ENCODE assay signal across 19 cellular contexts in genomic region chr7:4791101-4791737, GRCh38. TPM values are rescaled to one million over a fixed set of nuclear protein-coding genes. Genes with fewer than 3 reads are reported as not detected.
DNase-seq lines count a peak whose midpoint lies in the region; ATAC-seq, FAIRE-seq and TF ChIP-seq lines count a peak whose summit lies in the region.
"Had no signal": no experiment of that assay in that cellular context is flagged by ENCODE, and none has a peak within 500 bp of the region (broad histone marks: within the 10 kb centered on the region; RNA-seq: fewer than 3 reads in every experiment).

No MANE protein-coding gene starts in this region.

- TF ChIP-seq EP300 in K562 (IDR thresholded peaks at IDR 0.05; ENCODE audit: low read length): no peak

- H3K27me3 Mint-ChIP-seq in activated naive CD8-positive, alpha-beta T cell treated with anti-CD3 and anti-CD28 coated beads, Interleukin-2, amount 10 ng/mL, durations not matched to agents 7 days and 5 days: no peaks in the 10 kb centered on the region
- peaks cover 5% of the 10 kb centered on the region for H3K27me3 Mint-ChIP-seq in activated naive CD8-positive, alpha-beta T cell treated with anti-CD3 and anti-CD28 coated beads for 36 hours
- no peaks in the 10 kb centered on the region for H3K27me3 Mint-ChIP-seq in stimulated activated naive B cell treated with anti-CD40 and anti-IgM and Interleukin-4, amounts not matched to agents 10 μg/mL and 1 μg/mL and 100 μg/mL, for 72 hours
- no peaks in the 10 kb centered on the region for H3K27me3 Mint-ChIP-seq in activated CD8-positive, alpha-beta T cell treated with anti-CD3 and anti-CD28 coated beads for 36 hours
- H3K27me3 Mint-ChIP-seq: activated CD4-positive, alpha-beta T cell treated with anti-CD3 and anti-CD28 coated beads, Interleukin-2, amount 10 ng/mL, durations not matched to agents 24 days and 14 days; activated CD8-positive, alpha-beta memory T cell treated with anti-CD3 and anti-CD28 coated beads, Interleukin-2, amount 10 ng/mL, durations not matched to agents 7 days and 5 days; stimulated activated naive CD8-positive, alpha-beta T cell treated with anti-CD3 and anti-CD28 coated beads, Interleukin-15, Interleukin-2, amounts not matched to agents 100 ng/mL and 50 ng/mL, for 24 hours had no signal

- ATAC-seq in activated naive CD8-positive, alpha-beta T cell treated with anti-CD3 and anti-CD28 coated beads, Interleukin-2, amount 10 ng/mL, durations not matched to agents 7 days and 5 days (ENCODE audit: low read depth): no peak
- ATAC-seq in K562: no peak
- no peak for ATAC-seq in stimulated activated naive B cell treated with anti-CD40 and anti-IgM and Interleukin-4, amounts not matched to agents 10 μg/mL and 1 μg/mL and 100 μg/mL, for 72 hours (replicated peaks)
- ATAC-seq in activated CD8-positive, alpha-beta T cell treated with anti-CD3 and anti-CD28 coated beads for 36 hours: no peak
- ATAC-seq in upper lobe of right lung: no peak
- no peak for ATAC-seq in omental fat pad (ENCODE audit: low FRiP score)

- H3K4me3 Mint-ChIP-seq in activated naive CD8-positive, alpha-beta T cell treated with anti-CD3 and anti-CD28 coated beads, Interleukin-2, amount 10 ng/mL, durations not matched to agents 7 days and 5 days: no peak overlapping the region
- no peak overlapping the region for H3K4me3 Mint-ChIP-seq in activated naive CD8-positive, alpha-beta T cell treated with anti-CD3 and anti-CD28 coated beads for 36 hours
- H3K4me3 Mint-ChIP-seq in stimulated activated naive B cell treated with anti-CD40 and anti-IgM and Interleukin-4, amounts not matched to agents 10 μg/mL and 1 μg/mL and 100 μg/mL, for 72 hours: peak overlapping the region; percentile 7 to 37
- H3K4me3 Mint-ChIP-seq in activated CD8-positive, alpha-beta T cell treated with anti-CD3 and anti-CD28 coated beads for 36 hours: no peak overlapping the region
- H3K4me3 Mint-ChIP-seq: activated CD4-positive, alpha-beta T cell treated with anti-CD3 and anti-CD28 coated beads, Interleukin-2, amount 10 ng/mL, durations not matched to agents 24 days and 14 days; activated CD8-positive, alpha-beta memory T cell treated with anti-CD3 and anti-CD28 coated beads, Interleukin-2, amount 10 ng/mL, durations not matched to agents 7 days and 5 days; stimulated activated naive CD8-positive, alpha-beta T cell treated with anti-CD3 and anti-CD28 coated beads, Interleukin-15, Interleukin-2, amounts not matched to agents 100 ng/mL and 50 ng/mL, for 24 hours had no signal

- H3K4me3 ChIP-seq in K562 (no peak overlapping the region), kidney (ENCODE audit: low read length in 2 of 2) (no peak overlapping the region), upper lobe of right lung (no peak overlapping the region)
- H3K4me3 ChIP-seq: coronary artery, mucosa of descending colon had no signal

- in situ Hi-C loops in K562 (cut with MboI): loop anchor here (10.0 kb wide), 1 partner anchor 294 kb away; no protein-coding TSS in a partner anchor

- FAIRE-seq in K562 (lab: Jason Lieb, UNC): no peak
- FAIRE-seq in kidney (lab: Jason Lieb, UNC): no peak

- no peak overlapping the region for H3K27ac ChIP-seq in K562 (ENCODE audit: extremely low read depth, low read depth, low read length)
- H3K27ac ChIP-seq in kidney (ENCODE audit: low read depth in 2 of 2, low read length in 2 of 2): no peak overlapping the region
- no peak overlapping the region for H3K27ac ChIP-seq in upper lobe of right lung
- H3K27ac ChIP-seq: brain microvascular endothelial cell had no signal

- peaks cover 14% of the 10 kb centered on the region for H3K36me3 Mint-ChIP-seq in activated naive CD8-positive, alpha-beta T cell treated with anti-CD3 and anti-CD28 coated beads, Interleukin-2, amount 10 ng/mL, durations not matched to agents 7 days and 5 days
- H3K36me3 Mint-ChIP-seq in activated naive CD8-positive, alpha-beta T cell treated with anti-CD3 and anti-CD28 coated beads for 36 hours: peaks cover 21% of the 10 kb centered on the region
- peaks cover 43 to 44% of the 10 kb centered on the region in 2 donors for H3K36me3 Mint-ChIP-seq in stimulated activated naive B cell treated with anti-CD40 and anti-IgM and Interleukin-4, amounts not matched to agents 10 μg/mL and 1 μg/mL and 100 μg/mL, for 72 hours
- peaks cover 20% of the 10 kb centered on the region for H3K36me3 Mint-ChIP-seq in activated CD8-positive, alpha-beta T cell treated with anti-CD3 and anti-CD28 coated beads for 36 hours (ENCODE audit: low read depth)

- TF ChIP-seq CTCF in K562 (IDR thresholded peaks at IDR 0.05 in 2 of 3, conservative IDR thresholded peaks at IDR 0.05 in 1 of 3; ENCODE audit: insufficient read depth in 2 of 3, low read depth in 1 of 3, low read length in 3 of 3) (no peak), kidney (IDR thresholded peaks at IDR 0.05; ENCODE audit: borderline replicate concordance, extremely low read depth, insufficient read depth) (no peak), upper lobe of right lung (IDR thresholded peaks at IDR 0.05) (no peak), omental fat pad (IDR thresholded peaks at IDR 0.05) (no peak)
- no peak for TF ChIP-seq CTCF in activated CD8-positive, alpha-beta T cell treated with anti-CD3 and anti-CD28 coated beads for 36 hours (IDR thresholded peaks at IDR 0.05)

- peaks cover 11% of the 10 kb centered on the region for H3K4me1 Mint-ChIP-seq in activated naive CD8-positive, alpha-beta T cell treated with anti-CD3 and anti-CD28 coated beads, Interleukin-2, amount 10 ng/mL, durations not matched to agents 7 days and 5 days
- H3K4me1 Mint-ChIP-seq in activated naive CD8-positive, alpha-beta T cell treated with anti-CD3 and anti-CD28 coated beads for 36 hours: peaks cover 14% of the 10 kb centered on the region
- H3K4me1 Mint-ChIP-seq in stimulated activated naive B cell treated with anti-CD40 and anti-IgM and Interleukin-4, amounts not matched to agents 10 μg/mL and 1 μg/mL and 100 μg/mL, for 72 hours: peaks cover 9 to 23% of the 10 kb centered on the region in 2 donors
- no peaks in the 10 kb centered on the region for H3K4me1 Mint-ChIP-seq in activated CD8-positive, alpha-beta T cell treated with anti-CD3 and anti-CD28 coated beads for 36 hours (ENCODE audit: low read depth)

- no peaks in the 10 kb centered on the region for H3K9me3 ChIP-seq in K562 (replicated peaks; ENCODE audit: control insufficient read depth, insufficient read depth, low read depth, low read length)
- H3K9me3 ChIP-seq in kidney (ENCODE audit: control insufficient read depth in 1 of 2, low read length in 2 of 2): no peaks in the 10 kb centered on the region
- no peaks in the 10 kb centered on the region for H3K9me3 ChIP-seq in upper lobe of right lung
- H3K9me3 ChIP-seq: left ventricle myocardium inferior, mucosa of descending colon, spleen had no signal

- no peaks in the 10 kb centered on the region for H3K9me1 ChIP-seq in K562 (ENCODE audit: control insufficient read depth, insufficient read depth, low read length)

- H3K9me3 Mint-ChIP-seq in activated naive CD8-positive, alpha-beta T cell treated with anti-CD3 and anti-CD28 coated beads, Interleukin-2, amount 10 ng/mL, durations not matched to agents 7 days and 5 days: no peaks in the 10 kb centered on the region
- no peaks in the 10 kb centered on the region for H3K9me3 Mint-ChIP-seq in activated naive CD8-positive, alpha-beta T cell treated with anti-CD3 and anti-CD28 coated beads for 36 hours
- H3K9me3 Mint-ChIP-seq in stimulated activated naive B cell treated with anti-CD40 and anti-IgM and Interleukin-4, amounts not matched to agents 10 μg/mL and 1 μg/mL and 100 μg/mL, for 72 hours: no peaks in the 10 kb centered on the region
- H3K9me3 Mint-ChIP-seq in activated CD8-positive, alpha-beta T cell treated with anti-CD3 and anti-CD28 coated beads for 36 hours: no peaks in the 10 kb centered on the region
- H3K9me3 Mint-ChIP-seq: activated CD4-positive, alpha-beta T cell treated with anti-CD3 and anti-CD28 coated beads, Interleukin-2, amount 10 ng/mL, durations not matched to agents 24 days and 14 days; stimulated activated naive CD8-positive, alpha-beta T cell treated with anti-CD3 and anti-CD28 coated beads, Interleukin-15, Interleukin-2, amounts not matched to agents 100 ng/mL and 50 ng/mL, for 24 hours had no signal

- no peak overlapping the region for H3K4me2 ChIP-seq in K562 (ENCODE audit: insufficient read depth, low read length)

- intact Hi-C loops in K562 (cut with micrococcal nuclease): loop anchor here (10.0 kb wide), 1 partner anchor 94 kb away; the partner anchor contains the start of gene RADIL
- intact Hi-C loops in kidney (cut with DNase I): no loop called here
- intact Hi-C loops in activated CD8-positive, alpha-beta T cell treated with anti-CD3 and anti-CD28 coated beads for 36 hours (cut with micrococcal nuclease): loop anchor here (10.0 kb wide), 1 partner anchor 94 kb away; the partner anchor contains the start of gene RADIL
- intact Hi-C loops in upper lobe of right lung (cut with DNase I): no loop called here

- H3K27ac Mint-ChIP-seq in activated naive CD8-positive, alpha-beta T cell treated with anti-CD3 and anti-CD28 coated beads, Interleukin-2, amount 10 ng/mL, durations not matched to agents 7 days and 5 days: no peak overlapping the region
- no peak overlapping the region for H3K27ac Mint-ChIP-seq in activated naive CD8-positive, alpha-beta T cell treated with anti-CD3 and anti-CD28 coated beads for 36 hours
- peak overlapping the region; percentile 25 for H3K27ac Mint-ChIP-seq in stimulated activated naive B cell treated with anti-CD40 and anti-IgM and Interleukin-4, amounts not matched to agents 10 μg/mL and 1 μg/mL and 100 μg/mL, for 72 hours
- no peak overlapping the region for H3K27ac Mint-ChIP-seq in activated CD8-positive, alpha-beta T cell treated with anti-CD3 and anti-CD28 coated beads for 36 hours
- H3K27ac Mint-ChIP-seq: activated CD4-positive, alpha-beta T cell treated with anti-CD3 and anti-CD28 coated beads, Interleukin-2, amount 10 ng/mL, durations not matched to agents 24 days and 14 days; activated CD8-positive, alpha-beta memory T cell treated with anti-CD3 and anti-CD28 coated beads, Interleukin-2, amount 10 ng/mL, durations not matched to agents 7 days and 5 days; stimulated activated naive CD8-positive, alpha-beta T cell treated with anti-CD3 and anti-CD28 coated beads, Interleukin-15, Interleukin-2, amounts not matched to agents 100 ng/mL and 50 ng/mL, for 24 hours had no signal

- H3K27me3 ChIP-seq in K562 (ENCODE audit: control insufficient read depth in 2 of 2, insufficient read depth in 2 of 2, low read length in 2 of 2): no peaks in the 10 kb centered on the region
- no peaks in the 10 kb centered on the region for H3K27me3 ChIP-seq in upper lobe of right lung
- H3K27me3 ChIP-seq: brain microvascular endothelial cell, spleen had no signal

- H3K36me3 ChIP-seq in K562 (ENCODE audit: control insufficient read depth, insufficient read depth, low read length) (peaks cover 36% of the 10 kb centered on the region; the same call in 1 of the 3 replicates), kidney (ENCODE audit: control insufficient read depth in 1 of 2, insufficient read depth in 2 of 2, low read length in 2 of 2) (peaks cover 3 to 18% of the 10 kb centered on the region in 2 donors), upper lobe of right lung (peaks cover 50% of the 10 kb centered on the region)

- TF ChIP-seq RAD21 in K562 (CRISPR knock-in tag; conservative IDR thresholded peaks at IDR 0.05 in 1 of 2, IDR thresholded peaks at IDR 0.05 in 1 of 2): no peak

- H3K79me2 ChIP-seq in K562 (ENCODE audit: control insufficient read depth, insufficient read depth, low read length): no peaks in the 10 kb centered on the region

- DNase-seq in activated naive CD8-positive, alpha-beta T cell treated with anti-CD3 and anti-CD28 coated beads, Interleukin-2, amount 10 ng/mL, durations not matched to agents 7 days and 5 days: peak; percentile 20
- no peak for DNase-seq in activated naive CD8-positive, alpha-beta T cell treated with anti-CD3 and anti-CD28 coated beads for 36 hours
- DNase-seq in K562 (ENCODE audit: extremely low read depth in 1 of 4, low spot score in 3 of 4) (no peak), kidney (peak; percentile 72), upper lobe of right lung (no peak), omental fat pad (ENCODE audit: low spot score) (no peak)
- no peak for DNase-seq in stimulated activated naive B cell treated with anti-CD40 and anti-IgM and Interleukin-4, amounts not matched to agents 10 μg/mL and 1 μg/mL and 100 μg/mL, for 72 hours
- no peak for DNase-seq in activated CD8-positive, alpha-beta T cell treated with anti-CD3 and anti-CD28 coated beads for 36 hours
- DNase-seq: NCI-H1092, NCI-H2029 treated with DMSO at 0.1 percent for 48 hours, SHP77 treated with DMSO at 0.1 percent for 48 hours had no signal

- no peaks in the 10 kb centered on the region for H4K20me1 ChIP-seq in K562 (replicated peaks; ENCODE audit: control insufficient read depth, insufficient read depth, low read length)

- no peak overlapping the region for H2AFZ ChIP-seq in K562 (ENCODE audit: low read depth, low read length)

- CTCF ChIA-PET in K562 (lab: Yijun Ruan, JAX; ENCODE audit: low intra/inter-chr PET ratio): no interaction called here
- CTCF ChIA-PET in activated CD8-positive, alpha-beta T cell treated with anti-CD3 and anti-CD28 coated beads for 36 hours (lab: Charles Lee): interaction anchor here (0.9 to 3.1 kb wide), 5 partner anchors 13 to 93 kb away, joined by 3 to 18 read pairs (median 4); partner anchors contain the start of genes AP5Z1 and RADIL

- WGBS in K562 (ENCODE audit: insufficient coverage, low coverage, missing lambda C conversion rate): 95% methylated on average over 23 of the region's 25 CpGs

- TF ChIP-seq POLR2A in K562 (conservative IDR thresholded peaks at IDR 0.05): no peak

- no peak overlapping the region; a peak in 1 of 4 replicates for H3K9ac ChIP-seq in K562 (ENCODE audit: insufficient read depth in 1 of 2, low read depth in 2 of 2, low read length in 2 of 2)
- H3K9ac ChIP-seq in kidney (ENCODE audit: low read length in 2 of 2): no peak overlapping the region

- POLR2A ChIA-PET in activated naive CD8-positive, alpha-beta T cell treated with anti-CD3 and anti-CD28 coated beads, Interleukin-2, amount 10 ng/mL, durations not matched to agents 7 days and 5 days (lab: Charles Lee): interaction anchor here (8.5 kb wide), 1 partner anchor 16 kb away, joined by 43 read pairs; the partner anchor contains the start of gene AP5Z1
- POLR2A ChIA-PET in K562 (lab: Yijun Ruan, JAX): interaction anchor here (0.8 to 1.1 kb wide), 2 partner anchors 11 to 178 kb away, joined by 3 to 4 read pairs; no protein-coding TSS in a partner anchor
- POLR2A ChIA-PET in activated CD8-positive, alpha-beta T cell treated with anti-CD3 and anti-CD28 coated beads for 36 hours (lab: Charles Lee): interaction anchor here (0.9 to 3.2 kb wide), 5 partner anchors 8 to 149 kb away, joined by 3 to 18 read pairs (median 3); partner anchors contain the start of gene AP5Z1

- H3K4me1 ChIP-seq in K562 (replicated peaks in 1 of 2; ENCODE audit: control insufficient read depth in 2 of 2, insufficient read depth in 2 of 2, low read length in 2 of 2): peaks cover 0 to 34% of the 10 kb centered on the region in 2 experiments; a peak in 3 of 5 replicates
- no peaks in the 10 kb centered on the region for H3K4me1 ChIP-seq in kidney (ENCODE audit: control insufficient read depth in 1 of 2, insufficient read depth in 1 of 2, low read depth in 1 of 2, low read length in 2 of 2)
- peaks cover 4% of the 10 kb centered on the region for H3K4me1 ChIP-seq in upper lobe of right lung

- BruUV-seq in K562 (replicated peaks; lab: Mats Ljungman, UMichigan): TSS peak; percentile 49

RNA-seq across cellular contexts. Expression of gene AP5Z1, which starts 15.8 kb away (rescaled TPM):
- 10 to 100 TPM; 70.1 to 74.6 TPM for total RNA-seq in activated naive CD8-positive, alpha-beta T cell treated with anti-CD3 and anti-CD28 coated beads, Interleukin-2, amount 10 ng/mL, durations not matched to agents 7 days and 5 days
- total RNA-seq in activated naive CD8-positive, alpha-beta T cell treated with anti-CD3 and anti-CD28 coated beads for 36 hours: 10 to 100 TPM; 43.1 to 47.1 TPM
- total RNA-seq in K562 (2011; cell fraction: chromatin; rRNA removed; ENCODE audit: low replicate concordance): 41.6 and 134 TPM in 2 replicates
- 104 and 127 TPM in 2 replicates for total RNA-seq in K562 (2011; cell fraction: nucleolus; rRNA removed)
- 53.1 and 59.0 TPM in 2 replicates for total RNA-seq in K562 (2011; cell fraction: nucleoplasm; rRNA removed)
- total RNA-seq in K562 (2014; rRNA removed): 19.8 and 23.1 TPM in 2 replicates
- 2.7 and 3.3 TPM in 2 replicates for total RNA-seq in K562 (2014; rRNA removed; fragmentation: Illumina TruSeq; extraction: Trizol)
- total RNA-seq in K562 (2015; rRNA removed; fragmentation: Illumina TruSeq; extraction: Trizol): 11.1 and 12.6 TPM in 2 replicates
- total RNA-seq in K562 (2021): 25.6 and 31.1 TPM in 2 replicates
- 6.4 and 13.9 TPM in 2 replicates for polyA plus RNA-seq in K562 (2011; rRNA removed)
- polyA plus RNA-seq in K562 (2011; cell fraction: cytosol; rRNA removed): 8.3 and 24.8 TPM in 2 replicates
- 60.3 and 105 TPM in 2 replicates for polyA plus RNA-seq in K562 (2011; cell fraction: nucleus; rRNA removed)
- 21.4 and 42.0 TPM in 2 replicates for polyA plus RNA-seq in K562 (2012)
- polyA plus RNA-seq in K562 (2014; fragmentation: Illumina TruSeq; extraction: Trizol): 4.1 and 9.6 TPM in 2 replicates
- under 1 TPM; 0.06 to 0.98 TPM for polyA plus RNA-seq in K562 (2014; fragmentation: Nextera tagmentation; extraction: Ambion mirVana)
- 22.1 and 26.3 TPM in 2 replicates for polyA plus RNA-seq in K562 (2014; rRNA removed)
- polyA minus RNA-seq in K562 (2011; rRNA and poly(A)+ RNA removed): 2.1 and 3.0 TPM in 2 replicates
- 8.8 and 9.3 TPM in 2 replicates for polyA minus RNA-seq in K562 (2011; cell fraction: cytosol; rRNA and poly(A)+ RNA removed)
- polyA minus RNA-seq in K562 (2011; cell fraction: nucleus; rRNA and poly(A)+ RNA removed): 28.7 and 31.2 TPM in 2 replicates
- total RNA-seq in kidney: 38.5 TPM
- 23.4 TPM for polyA plus RNA-seq in kidney (ENCODE audit: insufficient read depth, low read depth, low replicate concordance)
- 10 to 100 TPM; 21.2 to 21.3 TPM for total RNA-seq in activated CD8-positive, alpha-beta T cell treated with anti-CD3 and anti-CD28 coated beads for 36 hours
- total RNA-seq in upper lobe of right lung: 48.9 TPM
- 10 to 100 TPM; 14.8 to 36.9 (median 28.1) TPM for total RNA-seq in omental fat pad

Comparison
In these comparisons a context has a peak if more than half of its experiments do, and no peak if none do; other contexts are left out.
1. DNase-seq: peak in activated naive CD8-positive, alpha-beta T cell treated with anti-CD3 and anti-CD28 coated beads, Interleukin-2, amount 10 ng/mL, durations not matched to agents 7 days and 5 days (single experiment) and kidney (single experiment); none in activated naive CD8-positive, alpha-beta T cell treated with anti-CD3 and anti-CD28 coated beads for 36 hours (single experiment), K562 (0 of 4), stimulated activated naive B cell treated with anti-CD40 and anti-IgM and Interleukin-4, amounts not matched to agents 10 μg/mL and 1 μg/mL and 100 μg/mL, for 72 hours (single experiment), activated CD8-positive, alpha-beta T cell treated with anti-CD3 and anti-CD28 coated beads for 36 hours (single experiment), upper lobe of right lung (single experiment) and omental fat pad (single experiment).
2. H3K4me3 Mint-ChIP-seq: peak in stimulated activated naive B cell treated with anti-CD40 and anti-IgM and Interleukin-4, amounts not matched to agents 10 μg/mL and 1 μg/mL and 100 μg/mL, for 72 hours (2 of 2); none in activated naive CD8-positive, alpha-beta T cell treated with anti-CD3 and anti-CD28 coated beads, Interleukin-2, amount 10 ng/mL, durations not matched to agents 7 days and 5 days (single experiment), activated naive CD8-positive, alpha-beta T cell treated with anti-CD3 and anti-CD28 coated beads for 36 hours (single experiment) and activated CD8-positive, alpha-beta T cell treated with anti-CD3 and anti-CD28 coated beads for 36 hours (single experiment).
3. intact Hi-C loops: an anchor here in K562 (10.0 kb wide) and activated CD8-positive, alpha-beta T cell treated with anti-CD3 and anti-CD28 coated beads for 36 hours (10.0 kb wide); none called in kidney and upper lobe of right lung.